ENCODE assay signal across 23 cellular contexts in genomic region chr11:73726825-73727224, GRCh38.
"Had no signal": no experiment of that assay in that cellular context is flagged by ENCODE, and none has a peak within 500 bp of the region (broad histone marks: within the 10 kb centered on the region; RNA-seq: fewer than 3 reads in every experiment).

No MANE protein-coding gene starts in this region.

- H3K4me3 Mint-ChIP-seq: nephron progenitor cell; stimulated activated memory B cell treated with anti-CD40 and anti-IgM and Interleukin-4, amounts not matched to agents 10 μg/mL and 1 μg/mL and 100 μg/mL, for 72 hours; stimulated activated naive CD8-positive, alpha-beta T cell treated with anti-CD3 and anti-CD28 coated beads, Interleukin-15, Interleukin-2, amounts not matched to agents 100 ng/mL and 50 ng/mL, for 24 hours had no signal

- H3K4me1 Mint-ChIP-seq: nephron progenitor cell had no signal

- H3K27ac Mint-ChIP-seq: nephron progenitor cell; stimulated activated memory B cell treated with anti-CD40 and anti-IgM and Interleukin-4, amounts not matched to agents 10 μg/mL and 1 μg/mL and 100 μg/mL, for 72 hours; stimulated activated naive CD8-positive, alpha-beta T cell treated with anti-CD3 and anti-CD28 coated beads, Interleukin-15, Interleukin-2, amounts not matched to agents 100 ng/mL and 50 ng/mL, for 24 hours had no signal

- DNase-seq: cortex of kidney; effector memory CD4-positive, alpha-beta T cell; esophagus squamous epithelium; foreskin fibroblast; glutamatergic neuron; kidney; left cardiac atrium; left ventricle myocardium inferior; lower lobe of right lung; mesenchymal stem cell; midbrain; nephron progenitor cell; psoas muscle; retina; spleen; stimulated activated CD4-positive, alpha-beta T cell treated with anti-CD3 and anti-CD28 coated beads, Interleukin-15, amount 100 ng/mL, for 24 hours; stimulated activated CD4-positive, alpha-beta T cell treated with anti-CD3 and anti-CD28 coated beads, Interleukin-1b, Interleukin-23, amount 100 ng/mL, for 48 hours; stimulated activated CD4-positive, alpha-beta T cell treated with anti-CD3 and anti-CD28 coated beads, Interleukin-4, amount 100 ng/mL, for 24 hours; testis had no signal

- H3K9me3 Mint-ChIP-seq: stimulated activated memory B cell treated with anti-CD40 and anti-IgM and Interleukin-4, amounts not matched to agents 10 μg/mL and 1 μg/mL and 100 μg/mL, for 72 hours; stimulated activated naive CD8-positive, alpha-beta T cell treated with anti-CD3 and anti-CD28 coated beads, Interleukin-15, Interleukin-2, amounts not matched to agents 100 ng/mL and 50 ng/mL, for 24 hours had no signal

- H3K27me3 Mint-ChIP-seq: stimulated activated memory B cell treated with anti-CD40 and anti-IgM and Interleukin-4, amounts not matched to agents 10 μg/mL and 1 μg/mL and 100 μg/mL, for 72 hours; stimulated activated naive CD8-positive, alpha-beta T cell treated with anti-CD3 and anti-CD28 coated beads, Interleukin-15, Interleukin-2, amounts not matched to agents 100 ng/mL and 50 ng/mL, for 24 hours had no signal

- ATAC-seq: gastroesophageal sphincter; left cardiac atrium; lower lobe of right lung; psoas muscle; sciatic nerve; stimulated activated memory B cell treated with anti-CD40 and anti-IgM and Interleukin-4, amounts not matched to agents 10 μg/mL and 1 μg/mL and 100 μg/mL, for 72 hours had no signal
